ENCODE assay signal across 9 cellular contexts in genomic region chr1:150516050-150516591, GRCh38. TPM values are rescaled to one million over a fixed set of nuclear protein-coding genes. Genes with fewer than 3 reads are reported as not detected.
A peak's percentile ranks its signal among the peaks of the same experiment; 100 is the strongest.
DNase-seq lines count a peak whose midpoint lies in the region; ATAC-seq and TF ChIP-seq lines count a peak whose summit lies in the region.
"Had no signal": no experiment of that assay in that cellular context is flagged by ENCODE, and none has a peak within 500 bp of the region (broad histone marks: within the 10 kb centered on the region; RNA-seq: fewer than 3 reads in every experiment).

No MANE protein-coding gene starts in this region.

- H3K9ac ChIP-seq in parathyroid adenoma = no peak overlapping the region

- ATAC-seq in GM21737 (IDR thresholded peaks at IDR 0.05; ENCODE audit: unreplicated experiment) = no peak

- peak overlapping the region; percentile 84 for H3K27ac ChIP-seq in VCaP
- H3K27ac ChIP-seq in parathyroid adenoma = peak overlapping the region; percentile 39

- DNase-seq in ELF-1 (ENCODE audit: low read depth, low spot score) = peak; percentile 52
- DNase-seq in M059J (ENCODE audit: low read depth) = peak; percentile 25
- peak; percentile 49 for DNase-seq in fibroblast of the aortic adventitia (ENCODE audit: low read depth)
- no peak for DNase-seq in NOMO-1 treated with dmso at 0.1 percent for 144 hours (lab: John Stamatoyannopoulos, UW; ENCODE audit: unreplicated experiment)
- DNase-seq in activated gamma-delta T cell (lab: John Stamatoyannopoulos, UW) = no peak

- peak overlapping the region; percentile 86 for H3K4me2 ChIP-seq in parathyroid adenoma (ENCODE audit: low read length)

- no peaks in the 10 kb centered on the region for H3K9me3 ChIP-seq in parathyroid adenoma (ENCODE audit: control insufficient read depth, low read length)

- H3K36me3 ChIP-seq in parathyroid adenoma (ENCODE audit: control insufficient read depth, insufficient read depth, low read length) = no peaks in the 10 kb centered on the region

- H3K27me3 ChIP-seq in parathyroid adenoma (ENCODE audit: control insufficient read depth, insufficient read depth, low read length) = no peaks in the 10 kb centered on the region

- no peaks in the 10 kb centered on the region for H3K4me1 ChIP-seq in parathyroid adenoma

- H2AFZ ChIP-seq in parathyroid adenoma = peak overlapping the region; percentile 93

- H3K4me3 ChIP-seq in fibroblast of the aortic adventitia (ENCODE audit: low read depth, low read length) (peak overlapping the region; percentile 70), parathyroid adenoma (ENCODE audit: low read depth, low read length) (peak overlapping the region; percentile 80)

- no peaks in the 10 kb centered on the region for H3K79me2 ChIP-seq in parathyroid adenoma

- TF ChIP-seq CTCF in VCaP (conservative IDR thresholded peaks at IDR 0.05) (0 out of 2 replicates have a peak, but pooled peaks have one; percentile 13), fibroblast of the aortic adventitia (IDR thresholded peaks at IDR 0.05; ENCODE audit: insufficient read depth, low read length) (peak; percentile 15), parathyroid adenoma (IDR thresholded peaks at IDR 0.05) (no peak)

RNA-seq across cellular contexts. Expression of gene FALEC, which starts 0.6 kb away (rescaled TPM):
- not detected in 2 replicates for total RNA-seq in M059J (2014; rRNA removed; shearing (Covaris generic))
- total RNA-seq in fibroblast of the aortic adventitia (ENCODE audit: low replicate concordance) = not detected in 2 replicates

RNA-seq across cellular contexts. Expression of gene ECM1, which starts 8.2 kb away (rescaled TPM):
- total RNA-seq in M059J (2014; rRNA removed; shearing (Covaris generic)) = 50.2 and 55.8 TPM in 2 replicates
- total RNA-seq in fibroblast of the aortic adventitia (ENCODE audit: low replicate concordance) = 8.0 and 45.2 TPM in 2 replicates

RNA-seq across cellular contexts. Expression of gene TARS2, which starts 28.9 kb away (rescaled TPM):
- 13.1 and 24.0 TPM in 2 replicates for total RNA-seq in M059J (2014; rRNA removed; shearing (Covaris generic))
- total RNA-seq in fibroblast of the aortic adventitia (ENCODE audit: low replicate concordance) = 9.8 and 15.9 TPM in 2 replicates

RNA-seq across cellular contexts. Expression of gene ADAMTSL4, which starts 33.1 kb away (rescaled TPM):
- 1.2 and 2.0 TPM in 2 replicates for total RNA-seq in M059J (2014; rRNA removed; shearing (Covaris generic))
- 11.9 and 13.0 TPM in 2 replicates for total RNA-seq in fibroblast of the aortic adventitia (ENCODE audit: low replicate concordance)
- total RNA-seq: activated CD8-positive, alpha-beta memory T cell treated with anti-CD3 and anti-CD28 coated beads for 36 hours had no signal

Comparison
In these comparisons a context has a peak if more than half of its experiments do, and no peak if none do; other contexts are left out.
1. DNase-seq: peak in ELF-1 (single experiment), M059J (single experiment) and fibroblast of the aortic adventitia (single experiment); none in NOMO-1 treated with dmso at 0.1 percent for 144 hours (single experiment) and activated gamma-delta T cell (single experiment).